ENCODE assay signal across 10 cellular contexts in the genomic region with DNA sequence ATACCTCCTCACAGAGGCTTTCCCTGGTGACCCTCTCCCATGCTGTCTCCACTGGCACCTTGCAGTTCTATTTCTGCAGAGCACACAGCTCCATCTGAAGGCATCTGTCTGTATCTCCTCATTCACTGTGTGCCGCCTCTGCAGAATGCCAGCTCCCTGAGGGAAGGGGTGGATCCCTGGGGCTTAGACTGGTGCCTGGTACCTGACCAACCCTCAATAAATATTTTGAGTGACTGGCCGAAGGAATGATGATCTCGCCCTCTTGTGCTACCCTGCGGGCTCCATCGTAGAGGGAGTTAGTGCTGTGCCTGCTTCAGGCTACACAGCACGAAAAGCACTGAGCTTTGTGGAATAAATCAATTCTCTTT. TPM values are rescaled to one million over a fixed set of nuclear protein-coding genes. Genes with fewer than 3 reads are reported as not detected.
DNase-seq lines count a peak whose midpoint lies in the region; ATAC-seq and TF ChIP-seq lines count a peak whose summit lies in the region.
"Had no signal": no experiment of that assay in that cellular context is flagged by ENCODE, and none has a peak within 500 bp of the region (broad histone marks: within the 10 kb centered on the region; RNA-seq: fewer than 3 reads in every experiment).

No MANE protein-coding gene starts in this region.

- H3K27me3 ChIP-seq in PC-3 (ENCODE audit: low read length) (no peaks in the 10 kb centered on the region), endodermal cell (ENCODE audit: control insufficient read depth, insufficient read depth, low read length, poor library complexity, severe bottlenecking) (peaks cover 25% of the 10 kb centered on the region), psoas muscle (ENCODE audit: insufficient read depth in 3 of 3, low read length in 2 of 3) (no peaks in the 10 kb centered on the region), BE2C (peaks cover 31% of the 10 kb centered on the region)

- CTCF ChIA-PET in PC-3 (lab: Charles Lee) = no interaction called here

- no peaks in the 10 kb centered on the region for H3K36me3 ChIP-seq in PC-3 (ENCODE audit: low read depth, low read length)
- no peaks in the 10 kb centered on the region for H3K36me3 ChIP-seq in endodermal cell (ENCODE audit: control insufficient read depth, insufficient read depth, low read length)
- peaks cover 0 to 20% of the 10 kb centered on the region in 2 donors for H3K36me3 ChIP-seq in psoas muscle (ENCODE audit: insufficient read depth in 1 of 2, low read depth in 1 of 2)
- H3K36me3 ChIP-seq in BE2C = no peaks in the 10 kb centered on the region

- H3K27ac ChIP-seq in PC-3 (ENCODE audit: low read length) (no peak overlapping the region), endodermal cell (ENCODE audit: low read depth, low read length) (no peak overlapping the region), psoas muscle (peak overlapping the region; percentile 94)

- H3K27ac Mint-ChIP-seq in endodermal cell = no peak overlapping the region

- H3K4me3 ChIP-seq in PC-3 (ENCODE audit: low read length) (no peak overlapping the region), endodermal cell (ENCODE audit: low read length) (no peak overlapping the region), psoas muscle (peak overlapping the region; percentile 94), BE2C (ENCODE audit: low read depth, low read length) (no peak overlapping the region)

- H3K9ac ChIP-seq in PC-3 (ENCODE audit: low read length) = no peak overlapping the region
- H3K9ac ChIP-seq in endodermal cell (ENCODE audit: extremely low read depth, low read length, poor library complexity, severe bottlenecking) = no peak overlapping the region

- 92 to 93% methylated on average over 6 of the region's 6 CpGs for WGBS in endodermal cell (ENCODE audit: insufficient coverage in 1 of 2, insufficient read length in 1 of 2), 2 experiments
- WGBS in psoas muscle, 3 donors = 42 to 62% (median 50%) methylated on average over 6 of the region's 6 CpGs

- H3K4me1 ChIP-seq in PC-3 (ENCODE audit: insufficient read depth, low read length) (peaks cover 8% of the 10 kb centered on the region; the same call in 1 of the 2 replicates), endodermal cell (ENCODE audit: control insufficient read depth, insufficient read depth, low read length) (peaks cover 24% of the 10 kb centered on the region), psoas muscle (peaks cover 55% of the 10 kb centered on the region), BE2C (no peaks in the 10 kb centered on the region)

- intact Hi-C loops in PC-3 (cut with micrococcal nuclease) (loop anchor here (5.0 kb wide), 1 partner anchor 166 kb away; a partner anchor contains a TSS), psoas muscle (cut with DNase I) (loop anchor here in 1 of 2 donors (5.0 kb wide), 1 partner anchor 166 kb away; a partner anchor contains a TSS)

- H3K36me3 Mint-ChIP-seq in endodermal cell (ENCODE audit: low read depth) = no peaks in the 10 kb centered on the region

- peak overlapping the region; percentile 67 for H3K4me3 Mint-ChIP-seq in endodermal cell

- no TSS peak for BruUV-seq in PC-3 (replicated peaks; lab: Mats Ljungman, UMichigan)

- DNase-seq in D341Med (ENCODE audit: low spot score) (peak; percentile 6), PC-3 (peak; percentile 22), endodermal cell (peak; percentile 41), psoas muscle (no peak), BE2C (no peak), NCI-H510A treated with DMSO at 0.1 percent for 48 hours (lab: John Stamatoyannopoulos, UW) (no peak), GDM1 (lab: John Stamatoyannopoulos, UW) (no peak)

- H2AFZ ChIP-seq in PC-3 (ENCODE audit: low read length) = no peak overlapping the region

- H3K27me3 Mint-ChIP-seq in endodermal cell (ENCODE audit: insufficient read depth) = peaks cover 24% of the 10 kb centered on the region

- H3K9me3 ChIP-seq in PC-3 (ENCODE audit: low read length) = no peaks in the 10 kb centered on the region
- no peaks in the 10 kb centered on the region for H3K9me3 ChIP-seq in endodermal cell (ENCODE audit: control insufficient read depth, low read length)
- no peaks in the 10 kb centered on the region for H3K9me3 ChIP-seq in psoas muscle
- H3K9me3 ChIP-seq in BE2C = no peaks in the 10 kb centered on the region

- no peak for TF ChIP-seq CTCF in PC-3 (conservative IDR thresholded peaks at IDR 0.05; ENCODE audit: low read depth, low read length)
- TF ChIP-seq CTCF in endodermal cell (conservative IDR thresholded peaks at IDR 0.05) = no peak
- no peak for TF ChIP-seq CTCF in psoas muscle (IDR thresholded peaks at IDR 0.05)
- no peak for TF ChIP-seq CTCF in BE2C (IDR thresholded peaks at IDR 0.05; ENCODE audit: low read depth, low read length)

- no peaks in the 10 kb centered on the region for H3K9me3 Mint-ChIP-seq in endodermal cell

- no peaks in the 10 kb centered on the region for H3K79me2 ChIP-seq in PC-3 (ENCODE audit: low read length)

- peak; percentile 20; the same call in 1 of the 2 replicates for ATAC-seq in PC-3
- ATAC-seq in psoas muscle = no peak
- no peak for ATAC-seq in HG03097 (IDR thresholded peaks at IDR 0.05; ENCODE audit: low FRiP score, unreplicated experiment)

- H3K9me2 ChIP-seq in PC-3 (replicated peaks; ENCODE audit: low read length) = no peaks in the 10 kb centered on the region

- H3K4me1 Mint-ChIP-seq in endodermal cell = peaks cover 16% of the 10 kb centered on the region

- POLR2A ChIA-PET in PC-3 (lab: Charles Lee; ENCODE audit: unreplicated experiment) = no interaction called here

- no peaks in the 10 kb centered on the region for H4K20me1 ChIP-seq in PC-3 (ENCODE audit: low read length)

- no peaks in the 10 kb centered on the region for H3F3A ChIP-seq in PC-3 (ENCODE audit: low read length, unreplicated experiment)

- H3K4me2 ChIP-seq in PC-3 (ENCODE audit: low read length) = no peak overlapping the region

RNA-seq across cellular contexts. Expression of a gene that starts 1.6 kb away (rescaled TPM):
- total RNA-seq in PC-3 (2014; rRNA removed) (8.0 and 8.6 TPM in 2 replicates), endodermal cell (10 to 100 TPM; 14.2 to 22.0 TPM), psoas muscle (10 to 100 TPM; 38.0 to 46.8 (median 39.2) TPM)
- 6.0 TPM for polyA plus RNA-seq in endodermal cell (2013, experiment 1 of 2)
- polyA plus RNA-seq in endodermal cell (2013, experiment 2 of 2) = 5.8 TPM
- 10 to 100 TPM; 12.2 to 52.9 (median 30.5) TPM for polyA plus RNA-seq in psoas muscle
- not detected for polyA plus RNA-seq in BE2C (2012; ENCODE audit: insufficient read depth, insufficient read length, low read depth)

RNA-seq across cellular contexts. Expression of a gene that starts 53.8 kb away (rescaled TPM):
- total RNA-seq in PC-3 (2014; rRNA removed) = 0.87 TPM in 1 of 2 replicates, not detected in the other
- not detected for total RNA-seq in endodermal cell
- 0.32 TPM for polyA plus RNA-seq in endodermal cell (2013, experiment 1 of 2)
- 0.62 TPM for polyA plus RNA-seq in endodermal cell (2013, experiment 2 of 2)
- total RNA-seq in psoas muscle = not detected
- polyA plus RNA-seq in psoas muscle = under 1 TPM in 1 of 3 donors, not detected in 2; 0.12 TPM
- polyA plus RNA-seq in BE2C (2012; ENCODE audit: insufficient read depth, insufficient read length, low read depth) = not detected
- total RNA-seq: glomerular endothelial cell, HT-29 had no signal

Comparison
In these comparisons a context has a peak if more than half of its experiments do, and no peak if none do; other contexts are left out.
1. DNase-seq: peak in D341Med (single experiment), PC-3 (single experiment) and endodermal cell (single experiment); none in psoas muscle (0 of 2), BE2C (single experiment), NCI-H510A treated with DMSO at 0.1 percent for 48 hours (single experiment) and GDM1 (single experiment).